ENCODE assay signal across 30 cellular contexts in the genomic region with DNA sequence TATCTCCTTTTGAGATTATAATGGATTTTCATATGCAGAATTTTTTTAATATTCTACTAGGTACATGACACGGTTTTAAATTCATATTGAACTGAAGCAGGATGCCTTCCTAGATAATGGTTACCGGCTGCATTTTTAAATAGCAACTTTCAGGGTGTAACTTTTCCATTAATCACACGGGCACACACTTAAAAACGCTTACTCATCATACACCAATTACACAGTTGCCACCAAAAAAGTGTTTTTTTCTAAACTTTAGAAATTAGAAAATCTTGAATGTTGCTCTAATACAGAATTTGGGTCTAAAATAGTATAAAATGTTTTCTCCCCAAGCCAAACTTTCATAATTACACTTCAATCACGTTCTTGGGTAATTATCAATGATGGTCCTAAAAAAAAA.
"Had no signal": no experiment of that assay in that cellular context is flagged by ENCODE, and none has a peak within 500 bp of the region (broad histone marks: within the 10 kb centered on the region; RNA-seq: fewer than 3 reads in every experiment).

No MANE protein-coding gene starts in this region.

- DNase-seq: naive thymus-derived CD8-positive, alpha-beta T cell; nephron progenitor cell; occipital lobe; ovary; psoas muscle; right cardiac atrium; spleen; stimulated activated CD4-positive, alpha-beta T cell treated with anti-CD3 and anti-CD28 coated beads, Interleukin-12 subunit alpha, Interleukin-12 subunit beta, amount 100 ng/mL, for 4 hours; stimulated activated CD4-positive, alpha-beta T cell treated with anti-CD3 and anti-CD28 coated beads, Interleukin-1b, Interleukin-23, amount 100 ng/mL, for 48 hours; stimulated activated CD4-positive, alpha-beta T cell treated with anti-CD3 and anti-CD28 coated beads, Interleukin-4, amount 100 ng/mL, for 1 hour; stimulated activated CD4-positive, alpha-beta T cell treated with anti-CD3 and anti-CD28 coated beads, Interleukin-4, amount 100 ng/mL, for 4 hours; stimulated activated CD8-positive, alpha-beta memory T cell treated with anti-CD3 and anti-CD28 coated beads, Interleukin-4, amount 100 ng/mL, for 48 hours; stimulated activated naive CD4-positive, alpha-beta T cell; stimulated activated naive CD8-positive, alpha-beta T cell treated with anti-CD3 and anti-CD28 coated beads, Interleukin-15, amount 100 ng/mL, for 72 hours; stimulated activated naive CD8-positive, alpha-beta T cell treated with anti-CD3 and anti-CD28 coated beads, Interleukin-15, Interleukin-2, amounts not matched to agents 100 U/mL and 50 U/mL, for 24 hours; substantia nigra; testis; tibial artery; transverse colon; upper lobe of right lung; uterus had no signal

- H3K4me3 Mint-ChIP-seq: naive thymus-derived CD8-positive, alpha-beta T cell; natural killer cell treated with Interleukin-12 subunit alpha and Interleukin-12 subunit beta and Interleukin-15 and Interleukin-18, amount 100 ng/mL, for 72 hours; nephron progenitor cell; neural crest cell; stimulated activated memory B cell treated with anti-CD40 and anti-IgM and Interleukin-4, amounts not matched to agents 10 μg/mL and 1 μg/mL and 100 μg/mL, for 72 hours; stimulated activated naive CD8-positive, alpha-beta T cell treated with anti-CD3 and anti-CD28 coated beads, Interleukin-15, amount 100 ng/mL, for 72 hours; type B pancreatic cell had no signal

- H3K4me1 ChIP-seq: parathyroid adenoma, psoas muscle, spleen, suprapubic skin, testis, tibial artery, transverse colon, upper lobe of right lung, uterus had no signal

- H3K9me3 ChIP-seq: ovary, psoas muscle, spleen, suprapubic skin, testis, tibial artery, transverse colon, upper lobe of right lung, uterus had no signal

- H3K4me1 Mint-ChIP-seq: naive thymus-derived CD8-positive, alpha-beta T cell; stimulated activated memory B cell treated with anti-CD40 and anti-IgM and Interleukin-4, amounts not matched to agents 10 μg/mL and 1 μg/mL and 100 μg/mL, for 72 hours; stimulated activated naive CD8-positive, alpha-beta T cell treated with anti-CD3 and anti-CD28 coated beads, Interleukin-15, amount 100 ng/mL, for 72 hours had no signal

- H3K27me3 ChIP-seq: ovary, suprapubic skin, testis, tibial artery, transverse colon, upper lobe of right lung, uterus had no signal

- H3K4me3 ChIP-seq: ovary, psoas muscle, skin epidermis, smooth muscle cell, spleen, suprapubic skin, testis, tibial artery, transverse colon, upper lobe of right lung, uterus had no signal

- H3K9me3 Mint-ChIP-seq: naive thymus-derived CD8-positive, alpha-beta T cell; natural killer cell treated with Interleukin-12 subunit alpha and Interleukin-12 subunit beta and Interleukin-15 and Interleukin-18, amount 100 ng/mL, for 72 hours; nephron progenitor cell; neural crest cell; stimulated activated memory B cell treated with anti-CD40 and anti-IgM and Interleukin-4, amounts not matched to agents 10 μg/mL and 1 μg/mL and 100 μg/mL, for 72 hours; stimulated activated naive CD8-positive, alpha-beta T cell treated with anti-CD3 and anti-CD28 coated beads, Interleukin-15, amount 100 ng/mL, for 72 hours; type B pancreatic cell had no signal

- ATAC-seq: naive thymus-derived CD8-positive, alpha-beta T cell; psoas muscle; right cardiac atrium; sciatic nerve; stimulated activated memory B cell treated with anti-CD40 and anti-IgM and Interleukin-4, amounts not matched to agents 10 μg/mL and 1 μg/mL and 100 μg/mL, for 72 hours; stimulated activated naive CD8-positive, alpha-beta T cell treated with anti-CD3 and anti-CD28 coated beads, Interleukin-15, Interleukin-2, amounts not matched to agents 100 U/mL and 50 U/mL, for 24 hours had no signal

- H3K9ac ChIP-seq: parathyroid adenoma had no signal

- H3K36me3 ChIP-seq: ovary, spleen, suprapubic skin, tibial artery, transverse colon, upper lobe of right lung, uterus had no signal

- H3K27ac Mint-ChIP-seq: natural killer cell treated with Interleukin-12 subunit alpha and Interleukin-12 subunit beta and Interleukin-15 and Interleukin-18, amount 100 ng/mL, for 72 hours; nephron progenitor cell; stimulated activated memory B cell treated with anti-CD40 and anti-IgM and Interleukin-4, amounts not matched to agents 10 μg/mL and 1 μg/mL and 100 μg/mL, for 72 hours; stimulated activated naive CD8-positive, alpha-beta T cell treated with anti-CD3 and anti-CD28 coated beads, Interleukin-15, amount 100 ng/mL, for 72 hours; type B pancreatic cell had no signal

- H3K79me2 ChIP-seq: parathyroid adenoma had no signal

- H3K4me2 ChIP-seq: smooth muscle cell had no signal

- H3K27ac ChIP-seq: ovary, parathyroid adenoma, psoas muscle, skin epidermis, spleen, suprapubic skin, testis, tibial artery, transverse colon, upper lobe of right lung, uterus had no signal

- H2AFZ ChIP-seq: parathyroid adenoma had no signal

- H3K36me3 Mint-ChIP-seq: naive thymus-derived CD8-positive, alpha-beta T cell; natural killer cell treated with Interleukin-12 subunit alpha and Interleukin-12 subunit beta and Interleukin-15 and Interleukin-18, amount 100 ng/mL, for 72 hours; stimulated activated memory B cell treated with anti-CD40 and anti-IgM and Interleukin-4, amounts not matched to agents 10 μg/mL and 1 μg/mL and 100 μg/mL, for 72 hours; type B pancreatic cell had no signal
